In genomic region chr15:29072444-29072843, GRCh38 we compare ENCODE assay signal across 20 cellular contexts.
DNase-seq lines count a peak whose midpoint lies in the region; ATAC-seq, FAIRE-seq and TF ChIP-seq lines count a peak whose summit lies in the region.
"Had no signal": no experiment of that assay in that cellular context is flagged by ENCODE, and none has a peak within 500 bp of the region (broad histone marks: within the 10 kb centered on the region; RNA-seq: fewer than 3 reads in every experiment).

No MANE protein-coding gene starts in this region.

- no peaks in the 10 kb centered on the region for H3K4me1 Mint-ChIP-seq in activated T-helper 17 cell treated with anti-CD3 and anti-CD28 coated beads, Interleukin-2, amount 50 U/mL, for 72 hours
- H3K4me1 Mint-ChIP-seq in neural progenitor cell, result peaks cover 40% of the 10 kb centered on the region
- H3K4me1 Mint-ChIP-seq in activated T-helper 2 cell treated with anti-CD3 and anti-CD28 coated beads, Interferon-gamma antibody, Interleukin-2, Interleukin-4, amounts not matched to agents 10 μg/mL and 5 μg/mL and 100 μg/mL, durations not matched to agents 14 hours and 24 hours and 36 hours (ENCODE audit: low read depth), result no peaks in the 10 kb centered on the region

- no peak for ATAC-seq in activated T-helper 17 cell treated with anti-CD3 and anti-CD28 coated beads, Interleukin-2, amount 50 U/mL, for 72 hours (replicated peaks)

- peaks cover 4% of the 10 kb centered on the region for H3K79me2 ChIP-seq in neural progenitor cell (ENCODE audit: low read depth)

- no peak overlapping the region for H2AFZ ChIP-seq in neural progenitor cell (replicated peaks)

- H3K9me3 Mint-ChIP-seq in activated T-helper 17 cell treated with anti-CD3 and anti-CD28 coated beads, Interleukin-2, amount 50 U/mL, for 72 hours, result no peaks in the 10 kb centered on the region
- peaks cover 10% of the 10 kb centered on the region for H3K9me3 Mint-ChIP-seq in neural progenitor cell
- no peaks in the 10 kb centered on the region for H3K9me3 Mint-ChIP-seq in activated T-helper 2 cell treated with anti-CD3 and anti-CD28 coated beads, Interferon-gamma antibody, Interleukin-2, Interleukin-4, amounts not matched to agents 10 μg/mL and 5 μg/mL and 100 μg/mL, durations not matched to agents 14 hours and 24 hours and 36 hours

- no peak for TF ChIP-seq POLR2A in GM12891 (IDR thresholded peaks at IDR 0.05; ENCODE audit: low read depth, low read length)

- no peak overlapping the region for H3K4me2 ChIP-seq in neural progenitor cell

- FAIRE-seq in HTR-8/SVneo (lab: Jason Lieb, UNC) (no peak), GM12891 (lab: Jason Lieb, UNC) (no peak)

- H3K4me3 ChIP-seq in dorsolateral prefrontal cortex (peak overlapping the region in 14 of 59 donors; percentile 36 to 67 (median 52)), neural progenitor cell (no peak overlapping the region)

- H3K9me3 ChIP-seq in neural progenitor cell (ENCODE audit: low read depth), result peaks cover 6% of the 10 kb centered on the region

- H4K20me1 ChIP-seq in neural progenitor cell (ENCODE audit: low read depth), result no peaks in the 10 kb centered on the region

- no peaks in the 10 kb centered on the region for H3F3A ChIP-seq in neural progenitor cell (ENCODE audit: low read depth)

- H3K27me3 Mint-ChIP-seq in activated T-helper 17 cell treated with anti-CD3 and anti-CD28 coated beads, Interleukin-2, amount 50 U/mL, for 72 hours, result no peaks in the 10 kb centered on the region
- peaks cover 7% of the 10 kb centered on the region for H3K27me3 Mint-ChIP-seq in neural progenitor cell (ENCODE audit: insufficient read depth, low read depth)
- no peaks in the 10 kb centered on the region for H3K27me3 Mint-ChIP-seq in activated T-helper 2 cell treated with anti-CD3 and anti-CD28 coated beads, Interferon-gamma antibody, Interleukin-2, Interleukin-4, amounts not matched to agents 10 μg/mL and 5 μg/mL and 100 μg/mL, durations not matched to agents 14 hours and 24 hours and 36 hours (ENCODE audit: low read depth)

- no peaks in the 10 kb centered on the region for H3K27me3 ChIP-seq in dorsolateral prefrontal cortex
- H3K27me3 ChIP-seq in neural progenitor cell, result no peaks in the 10 kb centered on the region
- H3K27me3 ChIP-seq: BE2C had no signal

- no peak overlapping the region for H3K9ac ChIP-seq in neural progenitor cell

- H3K4me1 ChIP-seq in neural progenitor cell, result no peaks in the 10 kb centered on the region

- H3K4me3 Mint-ChIP-seq in activated T-helper 17 cell treated with anti-CD3 and anti-CD28 coated beads, Interleukin-2, amount 50 U/mL, for 72 hours, result no peak overlapping the region
- no peak overlapping the region for H3K4me3 Mint-ChIP-seq in neural progenitor cell
- H3K4me3 Mint-ChIP-seq in activated T-helper 2 cell treated with anti-CD3 and anti-CD28 coated beads, Interferon-gamma antibody, Interleukin-2, Interleukin-4, amounts not matched to agents 10 μg/mL and 5 μg/mL and 100 μg/mL, durations not matched to agents 14 hours and 24 hours and 36 hours (ENCODE audit: low read depth), result no peak overlapping the region

- H3K27ac Mint-ChIP-seq in activated T-helper 17 cell treated with anti-CD3 and anti-CD28 coated beads, Interleukin-2, amount 50 U/mL, for 72 hours, result peak overlapping the region; percentile 46
- peak overlapping the region; percentile 87 for H3K27ac Mint-ChIP-seq in neural progenitor cell
- H3K27ac Mint-ChIP-seq in activated T-helper 2 cell treated with anti-CD3 and anti-CD28 coated beads, Interferon-gamma antibody, Interleukin-2, Interleukin-4, amounts not matched to agents 10 μg/mL and 5 μg/mL and 100 μg/mL, durations not matched to agents 14 hours and 24 hours and 36 hours, result no peak overlapping the region

- intact Hi-C loops in dorsolateral prefrontal cortex (cut with DNase I), result loop anchor here in 1 of 2 donors (5.0 kb wide), 1 partner anchor 85 kb away; no protein-coding TSS in a partner anchor
- intact Hi-C loops in activated T-helper 2 cell treated with anti-CD3 and anti-CD28 coated beads, Interferon-gamma antibody, Interleukin-2, Interleukin-4, amounts not matched to agents 10 μg/mL and 5 μg/mL and 100 μg/mL, durations not matched to agents 14 hours and 24 hours and 36 hours (cut with micrococcal nuclease), result no loop called here

- peaks cover 3% of the 10 kb centered on the region for H3K36me3 ChIP-seq in neural progenitor cell
- H3K36me3 ChIP-seq: BE2C had no signal

- H3K27ac ChIP-seq in dorsolateral prefrontal cortex (peak overlapping the region in 55 of 59 donors; percentile 19 to 99 (median 94)), neural progenitor cell (no peak overlapping the region)
- H3K27ac ChIP-seq: HL-60, RWPE1 had no signal

- TF ChIP-seq CTCF in dorsolateral prefrontal cortex (IDR thresholded peaks at IDR 0.05 in 54 of 56, conservative IDR thresholded peaks at IDR 0.05 in 2 of 56; ENCODE audit: low read depth in 1 of 56, partially characterized antibody in 56 of 56) (no peak), neural progenitor cell (IDR thresholded peaks at IDR 0.05) (no peak)

- DNase-seq in dorsolateral prefrontal cortex (peak in 2 of 10 donors; percentile 34 to 40), neural progenitor cell (ENCODE audit: low spot score) (no peak), medulla oblongata (ENCODE audit: extremely low spot score) (no peak), HTR-8/SVneo (ENCODE audit: insufficient read length, low spot score) (no peak), GM12891 (ENCODE audit: insufficient read length, low spot score) (no peak)
- DNase-seq in activated T-helper 2 cell treated with anti-CD3 and anti-CD28 coated beads, Interferon-gamma antibody, Interleukin-2, Interleukin-4, amounts not matched to agents 10 μg/mL and 5 μg/mL and 100 μg/mL, durations not matched to agents 14 hours and 24 hours and 36 hours (ENCODE audit: low spot score), result no peak
- DNase-seq: BE2C; EL; HCEC 1CT; KBM-7; NCI-H1092 treated with DMSO at 0.1 percent for 48 hours; NCI-H146; NCI-H2029 treated with DMSO at 0.1 percent for 48 hours; NCI-H226; NCI-H774; NK-92 treated with Interleukin-12 subunit alpha and Interleukin-12 subunit beta, amount 100 ng/mL, for 24 hours; SIG-M5 had no signal

- H3K36me3 Mint-ChIP-seq in activated T-helper 17 cell treated with anti-CD3 and anti-CD28 coated beads, Interleukin-2, amount 50 U/mL, for 72 hours (ENCODE audit: low read depth), result no peaks in the 10 kb centered on the region
- peaks cover 23% of the 10 kb centered on the region for H3K36me3 Mint-ChIP-seq in neural progenitor cell
- H3K36me3 Mint-ChIP-seq in activated T-helper 2 cell treated with anti-CD3 and anti-CD28 coated beads, Interferon-gamma antibody, Interleukin-2, Interleukin-4, amounts not matched to agents 10 μg/mL and 5 μg/mL and 100 μg/mL, durations not matched to agents 14 hours and 24 hours and 36 hours (ENCODE audit: low read depth), result no peaks in the 10 kb centered on the region

TF ChIP-seq in GM12891, 5 proteins besides CTCF, POLR2A, EP300 and RAD21:
- TF ChIP-seq POLR2AphosphoS5 (IDR thresholded peaks at IDR 0.05; ENCODE audit: low read depth, low read length) (no peak), TAF1 (IDR thresholded peaks at IDR 0.05; ENCODE audit: low read depth, low read length) (no peak), POU2F2 (IDR thresholded peaks at IDR 0.05; ENCODE audit: low read depth, low read length) (no peak), PAX5 (IDR thresholded peaks at IDR 0.05; ENCODE audit: insufficient read depth, low read length, severe bottlenecking) (no peak), SPI1 (IDR thresholded peaks at IDR 0.05; ENCODE audit: low read depth, low read length) (no peak)
